34 cellular contexts compared by ENCODE assay signal in genomic region chr2:103252781-103253180, GRCh38.
"Had no signal": no experiment of that assay in that cellular context is flagged by ENCODE, and none has a peak within 500 bp of the region (broad histone marks: within the 10 kb centered on the region; RNA-seq: fewer than 3 reads in every experiment).

No MANE protein-coding gene starts in this region.

- H3K4me3 ChIP-seq: MG63 had no signal

- H3K27me3 ChIP-seq: MG63 had no signal

- DNase-seq: Karpas-422, Kasumi-1, MG63, MM.1S, MV-4-11, NCI-H1048, NCI-H1092, NCI-H1092 treated with DMSO at 0.1 percent for 48 hours, NCI-H1105, NCI-H1105 treated with DMSO at 0.1 percent for 48 hours, NCI-H1417, NCI-H1417 treated with DMSO at 0.1 percent for 48 hours, NCI-H1436, NCI-H1436 treated with DMSO at 0.1 percent for 48 hours, NCI-H146, NCI-H1694, NCI-H1694 treated with DMSO at 0.1 percent for 48 hours, NCI-H187, NCI-H187 treated with DMSO at 0.1 percent for 48 hours, NCI-H1930, NCI-H2029, NCI-H2029 treated with DMSO at 0.1 percent for 48 hours, NCI-H2081, NCI-H2081 treated with DMSO at 0.1 percent for 48 hours, NCI-H2107, NCI-H2171, NCI-H2171 treated with DMSO at 0.1 percent for 48 hours, NCI-H2227 treated with DMSO at 0.1 percent for 48 hours, NCI-H226, NCI-H345, NCI-H446, NCI-H446 treated with DMSO at 0.1 percent for 48 hours, NCI-H510A, NCI-H510A treated with DMSO at 0.1 percent for 48 hours had no signal

- H3K9me3 ChIP-seq: MG63 had no signal

- H3K36me3 ChIP-seq: MG63 had no signal
